ENCODE assay signal across 29 cellular contexts in genomic region chr3:191111722-191112121, GRCh38.
"Had no signal": no experiment of that assay in that cellular context is flagged by ENCODE, and none has a peak within 500 bp of the region (broad histone marks: within the 10 kb centered on the region; RNA-seq: fewer than 3 reads in every experiment).

No MANE protein-coding gene starts in this region.

- H3K4me1 Mint-ChIP-seq: naive B cell; neural progenitor cell; stimulated activated memory B cell treated with anti-CD40 and anti-IgM and Interleukin-4, amounts not matched to agents 10 μg/mL and 1 μg/mL and 100 μg/mL, for 72 hours had no signal

- H3K9me3 ChIP-seq: esophagus muscularis mucosa, heart right ventricle, left lung, mucosa of descending colon, psoas muscle, testis, tibial artery, upper lobe of left lung had no signal

- DNase-seq: cortex of kidney; foreskin keratinocyte; glutamatergic neuron; heart right ventricle; hippocampal formation; left cardiac atrium; mesenchymal stem cell; mucosa of descending colon; naive B cell; nucleus accumbens; posterior cingulate gyrus; psoas muscle; right cardiac atrium; spleen; stimulated activated CD4-positive, alpha-beta T cell treated with anti-CD3 and anti-CD28 coated beads, Interleukin-4, amount 100 ng/mL, for 4 hours; stimulated activated naive CD8-positive, alpha-beta T cell treated with anti-CD3 and anti-CD28 coated beads, Interleukin-15, Interleukin-2, amounts not matched to agents 100 U/mL and 50 U/mL, for 24 hours; substantia nigra; testis; tibial artery; upper lobe of left lung had no signal

- H3K27me3 Mint-ChIP-seq: natural killer cell treated with Interleukin-12 subunit alpha and Interleukin-12 subunit beta and Interleukin-15 and Interleukin-18, amount 100 ng/mL, for 72 hours had no signal

- H3K4me3 Mint-ChIP-seq: mesothelial cell of epicardium; naive B cell; natural killer cell treated with Interleukin-12 subunit alpha and Interleukin-12 subunit beta and Interleukin-15 and Interleukin-18, amount 100 ng/mL, for 72 hours; neural progenitor cell; stimulated activated memory B cell treated with anti-CD40 and anti-IgM and Interleukin-4, amounts not matched to agents 10 μg/mL and 1 μg/mL and 100 μg/mL, for 72 hours had no signal

- H3K27me3 ChIP-seq: esophagus muscularis mucosa, foreskin keratinocyte, heart right ventricle, left lung, neural progenitor cell, spleen, testis, tibial artery, upper lobe of left lung had no signal

- H3K27ac Mint-ChIP-seq: mesothelial cell of epicardium; naive B cell; natural killer cell treated with Interleukin-12 subunit alpha and Interleukin-12 subunit beta and Interleukin-15 and Interleukin-18, amount 100 ng/mL, for 72 hours; neural progenitor cell; stimulated activated memory B cell treated with anti-CD40 and anti-IgM and Interleukin-4, amounts not matched to agents 10 μg/mL and 1 μg/mL and 100 μg/mL, for 72 hours had no signal

- H3K4me1 ChIP-seq: esophagus muscularis mucosa, foreskin keratinocyte, heart right ventricle, left lung, neural progenitor cell, psoas muscle, spleen, testis, tibial artery, upper lobe of left lung had no signal

- H2AFZ ChIP-seq: neural progenitor cell had no signal

- FAIRE-seq: islet of Langerhans, urothelium cell line had no signal

- H3K4me3 ChIP-seq: esophagus muscularis mucosa, heart right ventricle, left lung, mucosa of descending colon, neural progenitor cell, psoas muscle, skin epidermis, spleen, testis, tibial artery, upper lobe of left lung had no signal

- H3K9ac ChIP-seq: neural progenitor cell had no signal

- H3K9me3 Mint-ChIP-seq: mesothelial cell of epicardium; naive B cell; neural progenitor cell; stimulated activated memory B cell treated with anti-CD40 and anti-IgM and Interleukin-4, amounts not matched to agents 10 μg/mL and 1 μg/mL and 100 μg/mL, for 72 hours had no signal

- H3K36me3 Mint-ChIP-seq: mesothelial cell of epicardium; naive B cell; natural killer cell treated with Interleukin-12 subunit alpha and Interleukin-12 subunit beta and Interleukin-15 and Interleukin-18, amount 100 ng/mL, for 72 hours; neural progenitor cell; stimulated activated memory B cell treated with anti-CD40 and anti-IgM and Interleukin-4, amounts not matched to agents 10 μg/mL and 1 μg/mL and 100 μg/mL, for 72 hours had no signal

- H3K36me3 ChIP-seq: esophagus muscularis mucosa, heart right ventricle, left lung, neural progenitor cell, spleen, tibial artery, upper lobe of left lung had no signal

- ATAC-seq: foreskin keratinocyte; heart right ventricle; left cardiac atrium; left lung; mucosa of descending colon; natural killer cell treated with Interleukin-12 subunit alpha and Interleukin-12 subunit beta and Interleukin-15 and Interleukin-18, amount 100 ng/mL, for 72 hours; psoas muscle; right cardiac atrium; stimulated activated memory B cell treated with anti-CD40 and anti-IgM and Interleukin-4, amounts not matched to agents 10 μg/mL and 1 μg/mL and 100 μg/mL, for 72 hours; stimulated activated naive CD8-positive, alpha-beta T cell treated with anti-CD3 and anti-CD28 coated beads, Interleukin-15, Interleukin-2, amounts not matched to agents 100 U/mL and 50 U/mL, for 24 hours had no signal

- H3K4me2 ChIP-seq: neural progenitor cell had no signal

- H3K27ac ChIP-seq: esophagus muscularis mucosa, foreskin keratinocyte, heart right ventricle, left lung, neural progenitor cell, psoas muscle, skin epidermis, spleen, testis, tibial artery, upper lobe of left lung had no signal
